ENCODE assay signal across 9 cellular contexts in genomic region chr4:55635282-55635681, GRCh38. TPM values are rescaled to one million over a fixed set of nuclear protein-coding genes. Genes with fewer than 3 reads are reported as not detected.
DNase-seq lines count a peak whose midpoint lies in the region; ATAC-seq and TF ChIP-seq lines count a peak whose summit lies in the region.
"Had no signal": no experiment of that assay in that cellular context is flagged by ENCODE, and none has a peak within 500 bp of the region (broad histone marks: within the 10 kb centered on the region; RNA-seq: fewer than 3 reads in every experiment).

No MANE protein-coding gene starts in this region.

- no peak overlapping the region for H2AFZ ChIP-seq in SK-N-SH (ENCODE audit: low read depth)

- peaks cover 8% of the 10 kb centered on the region for H3K4me1 Mint-ChIP-seq in T-helper 2 cell treated with Interferon-gamma antibody and Interleukin-4, amounts not matched to agents 5 μg/mL and 100 μg/mL, for 36 hours (ENCODE audit: low read depth)
- H3K4me1 Mint-ChIP-seq in stimulated activated memory B cell treated with anti-CD40 and anti-IgM and Interleukin-4, amounts not matched to agents 10 μg/mL and 1 μg/mL and 100 μg/mL, for 72 hours = peaks cover 21% of the 10 kb centered on the region

- peak overlapping the region; percentile 55 for H3K4me3 Mint-ChIP-seq in T-helper 2 cell treated with Interferon-gamma antibody and Interleukin-4, amounts not matched to agents 5 μg/mL and 100 μg/mL, for 36 hours
- H3K4me3 Mint-ChIP-seq in stimulated activated memory B cell treated with anti-CD40 and anti-IgM and Interleukin-4, amounts not matched to agents 10 μg/mL and 1 μg/mL and 100 μg/mL, for 72 hours = peak overlapping the region; percentile 74

- no peaks in the 10 kb centered on the region for H4K20me1 ChIP-seq in SK-N-SH (ENCODE audit: insufficient read depth)

- no peak for TF ChIP-seq RAD21 in SK-N-SH (IDR thresholded peaks at IDR 0.05; ENCODE audit: low read length)

- H3K27ac ChIP-seq in SK-N-SH (ENCODE audit: low read depth in 2 of 2, low read length in 1 of 2) (no peak overlapping the region), esophagus (ENCODE audit: low read depth in 2 of 2, low read length in 1 of 2) (peak overlapping the region in 1 of 2 donors; percentile 78), prostate gland (no peak overlapping the region)

- H3K79me2 ChIP-seq in SK-N-SH (ENCODE audit: insufficient read depth) = no peaks in the 10 kb centered on the region

- H3K9ac ChIP-seq in SK-N-SH = no peak overlapping the region

- no peak for TF ChIP-seq POLR2A in prostate gland (IDR thresholded peaks at IDR 0.05)

- 26% methylated on average over 11 of the region's 11 CpGs for WGBS in SK-N-SH (ENCODE audit: low lambda C conversion rate)
- WGBS in esophagus, 2 donors = 3 to 4% methylated on average over 11 of the region's 11 CpGs
- WGBS in prostate gland = 4% methylated on average over 11 of the region's 11 CpGs

- no peak for TF ChIP-seq EP300 in SK-N-SH (IDR thresholded peaks at IDR 0.05; ENCODE audit: borderline replicate concordance in 1 of 2, low read depth in 1 of 2, low read length in 1 of 2)

- peaks cover 58% of the 10 kb centered on the region for H3K27me3 Mint-ChIP-seq in T-helper 2 cell treated with Interferon-gamma antibody and Interleukin-4, amounts not matched to agents 5 μg/mL and 100 μg/mL, for 36 hours (ENCODE audit: low read depth)
- peaks cover 68% of the 10 kb centered on the region for H3K27me3 Mint-ChIP-seq in stimulated activated memory B cell treated with anti-CD40 and anti-IgM and Interleukin-4, amounts not matched to agents 10 μg/mL and 1 μg/mL and 100 μg/mL, for 72 hours

- DNase-seq in T-helper 2 cell treated with Interferon-gamma antibody and Interleukin-4, amounts not matched to agents 5 μg/mL and 100 μg/mL, for 36 hours (ENCODE audit: low spot score) = no peak
- DNase-seq in T-helper 2 cell (no peak), SK-N-SH (peak; percentile 32), prostate gland (ENCODE audit: low spot score) (no peak), inferior parietal cortex (ENCODE audit: extremely low spot score) (no peak)

- H3K9me3 Mint-ChIP-seq in T-helper 2 cell treated with Interferon-gamma antibody and Interleukin-4, amounts not matched to agents 5 μg/mL and 100 μg/mL, for 36 hours = no peaks in the 10 kb centered on the region
- H3K9me3 Mint-ChIP-seq in stimulated activated memory B cell treated with anti-CD40 and anti-IgM and Interleukin-4, amounts not matched to agents 10 μg/mL and 1 μg/mL and 100 μg/mL, for 72 hours = no peaks in the 10 kb centered on the region

- H3K9me3 ChIP-seq in SK-N-SH = no peaks in the 10 kb centered on the region
- H3K9me3 ChIP-seq in esophagus (ENCODE audit: control insufficient read depth in 2 of 2, insufficient read depth in 1 of 2, low read depth in 1 of 2, low read length in 1 of 2) = no peaks in the 10 kb centered on the region
- no peaks in the 10 kb centered on the region for H3K9me3 ChIP-seq in prostate gland

- CTCF ChIA-PET in SK-N-SH (lab: Yijun Ruan, JAX) = interaction anchor here (0.7 kb wide), 1 partner anchor 668 kb away, joined by 3 read pairs; no protein-coding TSS in a partner anchor

- no peaks in the 10 kb centered on the region for H3K36me3 Mint-ChIP-seq in T-helper 2 cell treated with Interferon-gamma antibody and Interleukin-4, amounts not matched to agents 5 μg/mL and 100 μg/mL, for 36 hours (ENCODE audit: low read depth)
- H3K36me3 Mint-ChIP-seq in stimulated activated memory B cell treated with anti-CD40 and anti-IgM and Interleukin-4, amounts not matched to agents 10 μg/mL and 1 μg/mL and 100 μg/mL, for 72 hours = no peaks in the 10 kb centered on the region

- H3K4me1 ChIP-seq in SK-N-SH (ENCODE audit: control insufficient read depth in 1 of 2, insufficient read depth in 2 of 2, low read depth in 1 of 2, low read length in 1 of 2) = peaks cover 0 to 14% of the 10 kb centered on the region in 2 experiments; a peak in 1 of 4 replicates
- peaks cover 4% of the 10 kb centered on the region in 2 donors for H3K4me1 ChIP-seq in esophagus (ENCODE audit: control insufficient read depth in 2 of 2, insufficient read depth in 2 of 2, low read length in 1 of 2)
- peaks cover 5% of the 10 kb centered on the region for H3K4me1 ChIP-seq in prostate gland (replicated peaks)

- H3K4me3 ChIP-seq in SK-N-SH (ENCODE audit: low read depth in 2 of 2, low read length in 1 of 2) (peak overlapping the region; percentile 51 to 57; a peak in 3 of 4 replicates), esophagus (ENCODE audit: low read depth in 1 of 2, low read length in 2 of 2) (peak overlapping the region; percentile 73 to 94), prostate gland (no peak overlapping the region)

- H3K27ac Mint-ChIP-seq in T-helper 2 cell treated with Interferon-gamma antibody and Interleukin-4, amounts not matched to agents 5 μg/mL and 100 μg/mL, for 36 hours = no peak overlapping the region
- no peak overlapping the region for H3K27ac Mint-ChIP-seq in stimulated activated memory B cell treated with anti-CD40 and anti-IgM and Interleukin-4, amounts not matched to agents 10 μg/mL and 1 μg/mL and 100 μg/mL, for 72 hours

- no peak for ATAC-seq in stimulated activated memory B cell treated with anti-CD40 and anti-IgM and Interleukin-4, amounts not matched to agents 10 μg/mL and 1 μg/mL and 100 μg/mL, for 72 hours
- no peak for ATAC-seq in GM18873 (IDR thresholded peaks at IDR 0.05; ENCODE audit: low FRiP score, unreplicated experiment)

- H3K9me2 ChIP-seq in SK-N-SH = no peaks in the 10 kb centered on the region

- intact Hi-C loops in prostate gland (cut with DNase I) = no loop called here

- H3K4me2 ChIP-seq in SK-N-SH = peak overlapping the region; percentile 78

- POLR2A ChIA-PET in SK-N-SH (lab: Yijun Ruan, JAX) = interaction anchor here (0.5 kb wide), 1 partner anchor 74 kb away, joined by 3 read pairs; no protein-coding TSS in a partner anchor

- TF ChIP-seq CTCF in SK-N-SH (IDR thresholded peaks at IDR 0.05) = no peak
- TF ChIP-seq CTCF in prostate gland (IDR thresholded peaks at IDR 0.05) = no peak

- H3F3A ChIP-seq in SK-N-SH (replicated peaks; ENCODE audit: insufficient read depth) = no peaks in the 10 kb centered on the region

- H3K36me3 ChIP-seq in SK-N-SH (replicated peaks in 1 of 2; ENCODE audit: control insufficient read depth in 1 of 2, insufficient read depth in 2 of 2, low read length in 1 of 2) = no peaks in the 10 kb centered on the region
- no peaks in the 10 kb centered on the region for H3K36me3 ChIP-seq in esophagus (ENCODE audit: control insufficient read depth in 2 of 2, insufficient read depth in 2 of 2, low read length in 1 of 2)
- no peaks in the 10 kb centered on the region for H3K36me3 ChIP-seq in prostate gland

- H3K27me3 ChIP-seq in SK-N-SH (ENCODE audit: insufficient read depth) = peaks cover 18% of the 10 kb centered on the region; the same call in 1 of the 2 replicates
- no peaks in the 10 kb centered on the region for H3K27me3 ChIP-seq in esophagus (ENCODE audit: control insufficient read depth in 1 of 2, insufficient read depth in 2 of 2, low read length in 2 of 2)
- H3K27me3 ChIP-seq in prostate gland (replicated peaks; ENCODE audit: insufficient read depth) = peaks cover 2% of the 10 kb centered on the region

TF ChIP-seq in SK-N-SH, 30 proteins besides CTCF, POLR2A, EP300 and RAD21:
- TF ChIP-seq RCOR1 (IDR thresholded peaks at IDR 0.05; ENCODE audit: low read length) (no peak), RFX5 (IDR thresholded peaks at IDR 0.05; ENCODE audit: low read length) (no peak), GATA2 (CRISPR knock-in tag; IDR thresholded peaks at IDR 0.05) (peak; percentile 48; the same call in 1 of the 2 replicates), MXI1 (IDR thresholded peaks at IDR 0.05; ENCODE audit: low read depth, low read length) (no peak; the same call in 1 of the 2 replicates), RXRA (IDR thresholded peaks at IDR 0.05; ENCODE audit: borderline replicate concordance, low read depth) (no peak)
TF ChIP-seq in SK-N-SH: peak in this region for 1.

RNA-seq across cellular contexts. Expression of gene NMU, which starts 0.8 kb away (rescaled TPM):
- polyA plus RNA-seq in SK-N-SH (2012; rRNA removed) (0.65 and 0.66 TPM in 2 replicates), esophagus (100 to 1,000 TPM in 1 of 2 donors, 10 to 100 TPM in 1; 47.9 to 138 TPM)
- polyA plus RNA-seq in SK-N-SH (2012; cell fraction: cytosol; rRNA removed) = 0.84 and 1.1 TPM in 2 replicates
- polyA plus RNA-seq in SK-N-SH (2012; cell fraction: nucleus; rRNA removed) = 0.19 TPM in 1 of 2 replicates, not detected in the other
- 1 to 10 TPM in 1 of 2 donors, not detected in 1; 2.5 TPM for total RNA-seq in prostate gland
- total RNA-seq: T-helper 2 cell treated with Interferon-gamma antibody and Interleukin-4, amounts not matched to agents 100 ng/mL and 5 ng/mL, for 36 hours had no signal

RNA-seq across cellular contexts. Expression of gene PDCL2, which starts 43.2 kb away (rescaled TPM):
- not detected in 2 replicates for polyA plus RNA-seq in SK-N-SH (2012; rRNA removed)
- not detected in 2 replicates for polyA plus RNA-seq in SK-N-SH (2012; cell fraction: cytosol; rRNA removed)
- not detected in 2 replicates for polyA plus RNA-seq in SK-N-SH (2012; cell fraction: nucleus; rRNA removed)
- 1 to 10 TPM in 1 of 2 donors, under 1 TPM in 1; 0.39 to 1.2 TPM for polyA plus RNA-seq in esophagus
- not detected for total RNA-seq in prostate gland
- total RNA-seq: T-helper 2 cell treated with Interferon-gamma antibody and Interleukin-4, amounts not matched to agents 100 ng/mL and 5 ng/mL, for 36 hours had no signal

Comparison
In these comparisons a context has a peak if more than half of its experiments do, and no peak if none do; other contexts are left out.
1. H3K4me3 ChIP-seq: peak in SK-N-SH (2 of 2) and esophagus (2 of 2); none in prostate gland (0 of 2).
2. RNA of gene NMU, which starts 0.8 kb away (polyA plus RNA-seq): 47.9 to 138 TPM in esophagus; 0.19 to 1.1 TPM in SK-N-SH; every median in the first group is over 10 times any median in the second.